1 cellular context compared by ENCODE assay signal in genomic region chr4:25787891-25788331, GRCh38.
TF ChIP-seq lines count a peak whose summit lies in the region.

No MANE protein-coding gene starts in this region.

TF ChIP-seq in HepG2, 621 proteins besides CTCF, POLR2A, EP300 and RAD21:
- TF ChIP-seq RAD51 (IDR thresholded peaks at IDR 0.05; ENCODE audit: borderline replicate concordance) (no peak), JUND (CRISPR knock-in tag; IDR thresholded peaks at IDR 0.05) (no peak), ZNF326 (CRISPR knock-in tag; IDR thresholded peaks at IDR 0.05; ENCODE audit: borderline replicate concordance) (no peak), ZNF776 (CRISPR knock-in tag; IDR thresholded peaks at IDR 0.05) (no peak), GATAD2A (CRISPR knock-in tag; IDR thresholded peaks at IDR 0.05) (no peak), CREB1 (IDR thresholded peaks at IDR 0.05) (no peak), CREB1 (CRISPR knock-in tag; IDR thresholded peaks at IDR 0.05) (no peak), TFAP4 (IDR thresholded peaks at IDR 0.05; ENCODE audit: borderline replicate concordance, low read depth) (no peak), MYC (CRISPR knock-in tag; IDR thresholded peaks at IDR 0.05; ENCODE audit: borderline replicate concordance) (no peak), SMAD3 (CRISPR knock-in tag; IDR thresholded peaks at IDR 0.05) (no peak), PATZ1 (CRISPR knock-in tag; IDR thresholded peaks at IDR 0.05) (no peak), SRF (IDR thresholded peaks at IDR 0.05; ENCODE audit: low read depth, low read length) (no peak), ZMYM2 (CRISPR knock-in tag; IDR thresholded peaks at IDR 0.05) (no peak), ZNF331 (CRISPR knock-in tag; IDR thresholded peaks at IDR 0.05) (no peak), ZNF557 (CRISPR knock-in tag; IDR thresholded peaks at IDR 0.05) (no peak), MLX (CRISPR knock-in tag; IDR thresholded peaks at IDR 0.05) (no peak), CBX2 (IDR thresholded peaks at IDR 0.05; ENCODE audit: low read depth, low read length) (no peak), CBX2 (CRISPR knock-in tag; IDR thresholded peaks at IDR 0.05; ENCODE audit: low read depth) (no peak), FOSL1 (CRISPR knock-in tag; IDR thresholded peaks at IDR 0.05; ENCODE audit: borderline replicate concordance) (no peak), MIXL1 (CRISPR knock-in tag; IDR thresholded peaks at IDR 0.05) (no peak), RBFOX2 (IDR thresholded peaks at IDR 0.05; ENCODE audit: low read depth, low read length) (no peak), MTERF4 (CRISPR knock-in tag; IDR thresholded peaks at IDR 0.05) (no peak)
